In the genomic region with DNA sequence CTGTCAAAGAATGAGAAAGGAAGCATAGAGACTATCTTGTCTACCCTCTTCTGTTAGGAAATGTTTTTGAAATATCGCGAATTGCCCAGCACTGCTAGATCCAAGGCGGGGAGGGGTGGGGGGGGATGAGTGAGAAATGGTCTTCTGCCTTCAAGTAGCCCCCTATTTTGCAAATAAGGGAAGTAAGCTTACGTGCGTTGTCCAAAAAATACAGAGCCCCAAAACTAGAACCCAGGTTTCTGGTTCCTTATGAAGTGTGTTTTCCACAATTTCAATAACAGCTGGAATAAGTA, we compare ENCODE assay signal across 8 cellular contexts. TPM values are rescaled to one million over a fixed set of nuclear protein-coding genes. Genes with fewer than 3 reads are reported as not detected.
DNase-seq lines count a peak whose midpoint lies in the region; ATAC-seq and TF ChIP-seq lines count a peak whose summit lies in the region.

No MANE protein-coding gene starts in this region.

- H3K27me3 ChIP-seq in left lung: no peaks in the 10 kb centered on the region
- no peaks in the 10 kb centered on the region for H3K27me3 ChIP-seq in tibial artery

- peak overlapping the region in 1 of 2 donors; percentile 92 for H3K27ac ChIP-seq in left lung
- H3K27ac ChIP-seq in tibial artery: peak overlapping the region; percentile 96

- H3K4me1 Mint-ChIP-seq in activated T-cell treated with anti-CD3 and anti-CD28 coated beads, Interleukin-2, amount 50 U/mL, for 72 hours (ENCODE audit: low read depth): peaks cover 47% of the 10 kb centered on the region
- peaks cover 30% of the 10 kb centered on the region for H3K4me1 Mint-ChIP-seq in activated naive CD8-positive, alpha-beta T cell treated with anti-CD3 and anti-CD28 coated beads, Interleukin-2, amount 10 ng/mL, durations not matched to agents 7 days and 5 days

- H3K36me3 ChIP-seq in left lung: no peaks in the 10 kb centered on the region
- no peaks in the 10 kb centered on the region for H3K36me3 ChIP-seq in tibial artery

- H3K9me3 ChIP-seq in left lung (no peaks in the 10 kb centered on the region), tibial artery (no peaks in the 10 kb centered on the region)

- TF ChIP-seq CTCF in left lung (IDR thresholded peaks at IDR 0.05): no peak
- TF ChIP-seq CTCF in tibial artery (IDR thresholded peaks at IDR 0.05): no peak

- POLR2A ChIA-PET in activated naive CD8-positive, alpha-beta T cell treated with anti-CD3 and anti-CD28 coated beads, Interleukin-2, amount 10 ng/mL, durations not matched to agents 7 days and 5 days (lab: Charles Lee): interaction anchor here (1.0 kb wide), 2 partner anchors 41 to 59 kb away, joined by 4 to 6 read pairs; a partner anchor contains a TSS

- H3K4me3 Mint-ChIP-seq in activated T-cell treated with anti-CD3 and anti-CD28 coated beads, Interleukin-2, amount 50 U/mL, for 72 hours: peak overlapping the region; percentile 96 to 99
- peak overlapping the region; percentile 98 for H3K4me3 Mint-ChIP-seq in activated naive CD8-positive, alpha-beta T cell treated with anti-CD3 and anti-CD28 coated beads, Interleukin-2, amount 10 ng/mL, durations not matched to agents 7 days and 5 days

- no peak for DNase-seq in activated T-cell treated with anti-CD3 and anti-CD28 coated beads, Interleukin-2, amount 50 U/mL, for 72 hours
- no peak for DNase-seq in activated T-cell treated with anti-CD3 and anti-CD28 coated beads, Interleukin-2, amount 50 U/mL, for 48 hours
- DNase-seq in activated naive CD8-positive, alpha-beta T cell treated with anti-CD3 and anti-CD28 coated beads, Interleukin-2, amount 10 ng/mL, durations not matched to agents 7 days and 5 days: no peak
- DNase-seq in left lung (no peak), tibial artery (no peak), NOMO-1 treated with dmso at 0.1 percent for 144 hours (lab: John Stamatoyannopoulos, UW; ENCODE audit: unreplicated experiment) (no peak)

- no peaks in the 10 kb centered on the region for H3K9me3 Mint-ChIP-seq in activated T-cell treated with anti-CD3 and anti-CD28 coated beads, Interleukin-2, amount 50 U/mL, for 72 hours
- H3K9me3 Mint-ChIP-seq in activated naive CD8-positive, alpha-beta T cell treated with anti-CD3 and anti-CD28 coated beads, Interleukin-2, amount 10 ng/mL, durations not matched to agents 7 days and 5 days: no peaks in the 10 kb centered on the region

- H3K4me1 ChIP-seq in left lung (peaks cover 6 to 43% of the 10 kb centered on the region in 2 donors), tibial artery (peaks cover 0 to 34% (median 22%) of the 10 kb centered on the region in 4 donors)

- H3K36me3 Mint-ChIP-seq in activated T-cell treated with anti-CD3 and anti-CD28 coated beads, Interleukin-2, amount 50 U/mL, for 72 hours (ENCODE audit: insufficient read depth in 2 of 2): peaks cover 2 to 3% of the 10 kb centered on the region in 2 donors
- peaks cover 13% of the 10 kb centered on the region for H3K36me3 Mint-ChIP-seq in activated naive CD8-positive, alpha-beta T cell treated with anti-CD3 and anti-CD28 coated beads, Interleukin-2, amount 10 ng/mL, durations not matched to agents 7 days and 5 days

- no peak for ATAC-seq in activated T-cell treated with anti-CD3 and anti-CD28 coated beads, Interleukin-2, amount 50 U/mL, for 72 hours (replicated peaks in 1 of 2)
- no peak for ATAC-seq in activated naive CD8-positive, alpha-beta T cell treated with anti-CD3 and anti-CD28 coated beads, Interleukin-2, amount 10 ng/mL, durations not matched to agents 7 days and 5 days (ENCODE audit: low read depth)
- ATAC-seq in left lung: no peak
- no peak for ATAC-seq in GM19324 (IDR thresholded peaks at IDR 0.05; ENCODE audit: low FRiP score, unreplicated experiment)
- ATAC-seq in GM21717 (IDR thresholded peaks at IDR 0.05; ENCODE audit: unreplicated experiment): no peak

- H3K4me3 ChIP-seq in left lung (peak overlapping the region; percentile 88 to 91), tibial artery (peak overlapping the region; percentile 95 to 100)

- intact Hi-C loops in left lung (cut with DNase I): no loop called here
- intact Hi-C loops in tibial artery (cut with DNase I; ENCODE audit: low total_unique reads): no loop called here

- peak overlapping the region; percentile 88 for H3K27ac Mint-ChIP-seq in activated T-cell treated with anti-CD3 and anti-CD28 coated beads, Interleukin-2, amount 50 U/mL, for 72 hours
- peak overlapping the region; percentile 99 for H3K27ac Mint-ChIP-seq in activated naive CD8-positive, alpha-beta T cell treated with anti-CD3 and anti-CD28 coated beads, Interleukin-2, amount 10 ng/mL, durations not matched to agents 7 days and 5 days

- H3K27me3 Mint-ChIP-seq in activated T-cell treated with anti-CD3 and anti-CD28 coated beads, Interleukin-2, amount 50 U/mL, for 72 hours (ENCODE audit: low read depth): no peaks in the 10 kb centered on the region
- no peaks in the 10 kb centered on the region for H3K27me3 Mint-ChIP-seq in activated naive CD8-positive, alpha-beta T cell treated with anti-CD3 and anti-CD28 coated beads, Interleukin-2, amount 10 ng/mL, durations not matched to agents 7 days and 5 days

RNA-seq across cellular contexts. Expression of a gene that starts 0.9 kb away (rescaled TPM):
- 10 to 100 TPM; 68.8 to 78.8 TPM for total RNA-seq in activated T-cell treated with anti-CD3 and anti-CD28 coated beads, Interleukin-2, amount 50 U/mL, for 72 hours
- total RNA-seq in activated naive CD8-positive, alpha-beta T cell treated with anti-CD3 and anti-CD28 coated beads, Interleukin-2, amount 10 ng/mL, durations not matched to agents 7 days and 5 days: 10 to 100 TPM; 66.1 to 73.8 TPM
- 10 to 100 TPM; 75.9 to 82.9 TPM for total RNA-seq in left lung

RNA-seq across cellular contexts. Expression of a gene that starts 59.8 kb away (rescaled TPM):
- 100 to 1,000 TPM in 1 of 2 donors, 10 to 100 TPM in 1; 95.7 to 121 TPM for total RNA-seq in activated T-cell treated with anti-CD3 and anti-CD28 coated beads, Interleukin-2, amount 50 U/mL, for 72 hours
- total RNA-seq in activated naive CD8-positive, alpha-beta T cell treated with anti-CD3 and anti-CD28 coated beads, Interleukin-2, amount 10 ng/mL, durations not matched to agents 7 days and 5 days: 10 to 100 TPM; 92.3 to 94.2 TPM
- total RNA-seq in left lung: 10 to 100 TPM; 64.1 to 75.0 TPM
